Comparison of ENCODE assay signal across 24 cellular contexts in genomic region chr5:34968258-34968657, GRCh38.
"Had no signal": no experiment of that assay in that cellular context is flagged by ENCODE, and none has a peak within 500 bp of the region (broad histone marks: within the 10 kb centered on the region; RNA-seq: fewer than 3 reads in every experiment).

No MANE protein-coding gene starts in this region.

- H3K9me3 ChIP-seq: esophagus squamous epithelium, gastrocnemius medialis had no signal

- H3K27me3 ChIP-seq: dorsolateral prefrontal cortex, esophagus squamous epithelium, gastrocnemius medialis, heart right ventricle, left lung had no signal

- H3K27ac Mint-ChIP-seq: mesothelial cell of epicardium had no signal

- H3K4me1 ChIP-seq: esophagus squamous epithelium, gastrocnemius medialis, heart right ventricle, left lung, lower lobe of right lung had no signal

- H3K4me3 Mint-ChIP-seq: mesothelial cell of epicardium had no signal

- H3K27ac ChIP-seq: coronary artery, dorsolateral prefrontal cortex, esophagus squamous epithelium, gastrocnemius medialis, heart right ventricle, left lung, lower lobe of right lung had no signal

- ATAC-seq: gastrocnemius medialis, left cardiac atrium, left lung, left ventricle myocardium superior, mucosa of descending colon had no signal

- DNase-seq: dermis blood vessel endothelial cell; dorsolateral prefrontal cortex; effector CD4-positive, alpha-beta T cell; effector memory CD4-positive, alpha-beta T cell; esophagus squamous epithelium; foreskin fibroblast; foreskin melanocyte; gastrocnemius medialis; glutamatergic neuron; head of caudate nucleus; heart right ventricle; hippocampal formation; left cardiac atrium; left lung; left ventricle myocardium superior; lower lobe of right lung; mesenchymal stem cell; mucosa of descending colon had no signal

- H3K36me3 ChIP-seq: esophagus squamous epithelium, gastrocnemius medialis, heart right ventricle, left lung, lower lobe of right lung had no signal

- H3K4me3 ChIP-seq: coronary artery, dorsolateral prefrontal cortex, esophagus squamous epithelium, gastrocnemius medialis, heart right ventricle, left lung, lower lobe of right lung, mucosa of descending colon had no signal

- FAIRE-seq: colon, endothelial cell of umbilical vein, islet of Langerhans, keratinocyte had no signal
